18 cellular contexts compared by ENCODE assay signal in the genomic region with DNA sequence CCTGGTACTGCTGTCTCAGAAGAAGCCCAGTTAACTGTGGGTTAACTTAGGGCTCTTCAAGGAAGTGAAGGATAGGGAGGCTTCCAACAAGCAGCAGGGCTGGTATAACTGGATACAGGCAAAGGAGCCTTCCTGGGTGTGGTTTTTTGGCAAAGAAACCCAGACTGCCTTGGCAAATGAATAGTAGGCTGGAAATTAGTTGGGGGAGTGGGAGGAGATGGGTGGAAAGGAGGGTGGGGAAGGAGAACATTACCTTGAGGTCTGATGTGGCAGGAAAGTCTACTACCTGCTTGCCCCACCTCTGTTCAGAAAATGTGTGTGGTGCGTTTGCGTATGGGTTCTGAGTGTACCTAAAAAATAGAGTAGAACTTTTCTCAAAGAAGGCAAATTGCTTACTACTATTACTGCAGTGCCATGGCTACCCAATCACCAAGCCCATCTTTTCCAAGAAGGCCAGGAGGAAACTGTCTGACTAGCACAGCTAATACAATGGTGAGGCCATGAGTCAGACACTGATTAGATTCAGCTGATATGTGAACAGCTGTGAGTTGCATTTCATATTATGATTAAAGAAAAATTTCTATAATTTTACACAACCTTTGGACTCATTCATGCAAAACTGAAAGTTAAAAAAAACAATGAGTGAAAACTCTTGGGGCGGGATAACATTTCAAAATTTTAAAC. TPM values are rescaled to one million over a fixed set of nuclear protein-coding genes. Genes with fewer than 3 reads are reported as not detected.
A peak's percentile ranks its signal among the peaks of the same experiment; 100 is the strongest.
DNase-seq lines count a peak whose midpoint lies in the region; ATAC-seq and TF ChIP-seq lines count a peak whose summit lies in the region.
"Had no signal": no experiment of that assay in that cellular context is flagged by ENCODE, and none has a peak within 500 bp of the region (broad histone marks: within the 10 kb centered on the region; RNA-seq: fewer than 3 reads in every experiment).

No MANE protein-coding gene starts in this region.

- intact Hi-C loops in mucosa of descending colon (cut with DNase I, micrococcal nuclease), result no loop called here

- peak overlapping the region; percentile 55 for H3K27ac Mint-ChIP-seq in endothelial cell (ENCODE audit: unreplicated experiment)
- H3K27ac Mint-ChIP-seq in activated T-cell treated with anti-CD3 and anti-CD28 coated beads, Interleukin-2, amount 50 U/mL, for 72 hours, result no peak overlapping the region
- H3K27ac Mint-ChIP-seq: activated T-helper 17 cell treated with anti-CD3 and anti-CD28 coated beads, Interleukin-2, amount 50 U/mL, for 72 hours had no signal

- TF ChIP-seq CTCF in endothelial cell (IDR thresholded peaks at IDR 0.05; ENCODE audit: unreplicated experiment) (no peak), mucosa of descending colon (IDR thresholded peaks at IDR 0.05) (no peak)

- H3K4me3 Mint-ChIP-seq in endothelial cell (ENCODE audit: unreplicated experiment), result no peak overlapping the region
- H3K4me3 Mint-ChIP-seq in activated T-cell treated with anti-CD3 and anti-CD28 coated beads, Interleukin-2, amount 50 U/mL, for 72 hours, result no peak overlapping the region
- H3K4me3 Mint-ChIP-seq: activated T-helper 17 cell treated with anti-CD3 and anti-CD28 coated beads, Interleukin-2, amount 50 U/mL, for 72 hours had no signal

- H3K4me3 ChIP-seq in mucosa of descending colon, result no peak overlapping the region
- H3K4me3 ChIP-seq: cardiac muscle cell, tibial nerve had no signal

- no peaks in the 10 kb centered on the region for H3K36me3 ChIP-seq in mucosa of descending colon (ENCODE audit: low read depth)
- H3K36me3 ChIP-seq: cardiac muscle cell, tibial nerve had no signal

- H3K9me3 ChIP-seq in mucosa of descending colon, result no peaks in the 10 kb centered on the region

- no peaks in the 10 kb centered on the region for H3K4me1 ChIP-seq in mucosa of descending colon (ENCODE audit: low read depth)
- H3K4me1 ChIP-seq: tibial nerve had no signal

- no peaks in the 10 kb centered on the region for H3K36me3 Mint-ChIP-seq in endothelial cell (ENCODE audit: low read depth, unreplicated experiment)
- peaks cover 4 to 6% of the 10 kb centered on the region in 2 donors for H3K36me3 Mint-ChIP-seq in activated T-cell treated with anti-CD3 and anti-CD28 coated beads, Interleukin-2, amount 50 U/mL, for 72 hours (ENCODE audit: insufficient read depth in 2 of 2)

- DNase-seq in COLO829 (ENCODE audit: low spot score) (peak; percentile 24), OCI-M1 (lab: John Stamatoyannopoulos, UW) (peak; percentile 41), endothelial cell (ENCODE audit: low spot score) (no peak), mucosa of descending colon (peak in 1 of 3 donors; percentile 63), activated gamma-delta T cell (lab: John Stamatoyannopoulos, UW) (no peak), RPMI8226 (no peak)
- no peak for DNase-seq in activated T-cell treated with anti-CD3 and anti-CD28 coated beads, Interleukin-2, amount 50 U/mL, for 72 hours
- DNase-seq: IMR-90, mesendoderm, NCI-H1436, NCI-H524, nucleus accumbens, T-helper 9 cell had no signal

- no peaks in the 10 kb centered on the region for H3K4me1 Mint-ChIP-seq in endothelial cell (ENCODE audit: unreplicated experiment)
- H3K4me1 Mint-ChIP-seq in activated T-cell treated with anti-CD3 and anti-CD28 coated beads, Interleukin-2, amount 50 U/mL, for 72 hours (ENCODE audit: low read depth), result peaks cover 42% of the 10 kb centered on the region

- peaks cover 2% of the 10 kb centered on the region for H3K27me3 Mint-ChIP-seq in endothelial cell (ENCODE audit: unreplicated experiment)
- H3K27me3 Mint-ChIP-seq in activated T-cell treated with anti-CD3 and anti-CD28 coated beads, Interleukin-2, amount 50 U/mL, for 72 hours (ENCODE audit: low read depth), result peaks cover 49% of the 10 kb centered on the region

- no peaks in the 10 kb centered on the region for H3K9me3 Mint-ChIP-seq in endothelial cell (ENCODE audit: unreplicated experiment)
- peaks cover 3 to 5% of the 10 kb centered on the region in 2 donors for H3K9me3 Mint-ChIP-seq in activated T-cell treated with anti-CD3 and anti-CD28 coated beads, Interleukin-2, amount 50 U/mL, for 72 hours

- ATAC-seq in mucosa of descending colon, result peak; percentile 92
- ATAC-seq in activated T-cell treated with anti-CD3 and anti-CD28 coated beads, Interleukin-2, amount 50 U/mL, for 72 hours (replicated peaks in 1 of 2), result no peak
- no peak for ATAC-seq in HG02885 (IDR thresholded peaks at IDR 0.05; ENCODE audit: poor library complexity, unreplicated experiment)
- ATAC-seq: activated T-helper 17 cell treated with anti-CD3 and anti-CD28 coated beads, Interleukin-2, amount 50 U/mL, for 72 hours; Right ventricle myocardium inferior had no signal

RNA-seq across cellular contexts. Expression of a gene that starts 55.2 kb away (rescaled TPM):
- total RNA-seq in endothelial cell (ENCODE audit: unreplicated experiment) (not detected), mucosa of descending colon (1 to 10 TPM in 1 of 3 donors, under 1 TPM in 2; 0.65 to 1.9 (median 0.66) TPM)
- not detected for total RNA-seq in activated T-cell treated with anti-CD3 and anti-CD28 coated beads, Interleukin-2, amount 50 U/mL, for 72 hours
- total RNA-seq: activated T-helper 17 cell treated with anti-CD3 and anti-CD28 coated beads, Interleukin-2, amount 50 U/mL, for 72 hours; cardiac muscle cell; IMR-90 had no signal

Comparison
In these comparisons a context has a peak if more than half of its experiments do, and no peak if none do; other contexts are left out.
1. DNase-seq: peak in COLO829 (single experiment) and OCI-M1 (single experiment); none in endothelial cell (single experiment), activated gamma-delta T cell (single experiment), RPMI8226 (single experiment) and activated T-cell treated with anti-CD3 and anti-CD28 coated beads, Interleukin-2, amount 50 U/mL, for 72 hours (0 of 2).